Comparison of ENCODE assay signal across 9 cellular contexts in the genomic region with DNA sequence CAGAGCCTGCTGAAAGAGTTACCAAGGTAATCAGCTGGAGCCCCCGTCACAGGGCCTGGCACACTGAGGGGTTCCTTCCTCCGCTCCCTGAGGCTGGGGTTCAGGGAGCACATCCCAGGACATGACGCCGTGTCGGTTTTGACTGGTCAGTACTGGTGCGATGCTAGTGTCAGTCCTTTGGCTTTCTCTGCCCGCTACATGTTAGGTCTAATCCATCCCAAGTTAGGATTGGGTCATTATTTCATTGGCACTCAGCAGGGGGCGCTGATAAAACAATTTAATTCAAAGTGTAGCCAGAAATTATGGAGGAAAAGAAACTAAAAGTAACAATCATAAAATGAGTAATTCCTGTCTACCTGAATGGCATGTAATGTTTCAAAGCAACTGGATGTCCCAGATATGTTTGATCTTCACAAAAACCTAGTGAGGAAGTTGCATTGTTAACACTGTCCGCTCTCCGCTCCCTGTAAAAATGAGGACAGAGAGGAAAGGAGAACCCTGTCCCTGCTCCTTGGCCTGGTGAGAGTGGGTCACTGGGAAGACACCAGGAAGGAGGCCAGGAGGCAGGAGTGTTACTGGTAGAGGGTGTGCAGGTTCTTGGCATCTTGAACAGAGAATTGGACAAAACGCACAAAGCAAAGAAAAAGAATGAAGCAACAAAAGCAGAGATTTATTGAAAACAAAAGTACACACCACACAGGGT. TPM values are rescaled to one million over a fixed set of nuclear protein-coding genes. Genes with fewer than 3 reads are reported as not detected.
DNase-seq lines count a peak whose midpoint lies in the region; ATAC-seq, FAIRE-seq and TF ChIP-seq lines count a peak whose summit lies in the region.
"Had no signal": no experiment of that assay in that cellular context is flagged by ENCODE, and none has a peak within 500 bp of the region (broad histone marks: within the 10 kb centered on the region; RNA-seq: fewer than 3 reads in every experiment).

No MANE protein-coding gene starts in this region.

- no peak for DNase-seq in GM12891 (ENCODE audit: insufficient read length, low spot score)
- no peak for DNase-seq in astrocyte of the spinal cord (ENCODE audit: low read depth, low spot score)
- DNase-seq in right lobe of liver, result peak in 1 of 3 donors; percentile 67
- no peak for DNase-seq in tibial artery
- no peak for DNase-seq in cerebellum (ENCODE audit: low spot score)
- DNase-seq in lower leg skin (ENCODE audit: low spot score in 2 of 2), result no peak
- DNase-seq in SK-N-DZ (ENCODE audit: low spot score), result no peak

- H3K4me1 ChIP-seq in OCI-LY1 (ENCODE audit: insufficient read depth, low read length, severe bottlenecking) (no peaks in the 10 kb centered on the region), right lobe of liver (peaks cover 0 to 8% (median 3%) of the 10 kb centered on the region in 4 donors), tibial artery (peaks cover 0 to 21% (median 7%) of the 10 kb centered on the region in 4 donors)

- H3K9me3 ChIP-seq in OCI-LY1 (ENCODE audit: low read length), result 0 out of 2 replicates have a peak, but pooled peaks cover 2% of the 10 kb centered on the region
- no peaks in the 10 kb centered on the region for H3K9me3 ChIP-seq in right lobe of liver
- peaks cover 0 to 6% (median 0%) of the 10 kb centered on the region in 3 donors for H3K9me3 ChIP-seq in tibial artery

- no peak overlapping the region for H3K4me3 ChIP-seq in OCI-LY1 (ENCODE audit: low read depth, low read length, poor library complexity, severe bottlenecking)
- H3K4me3 ChIP-seq in astrocyte of the spinal cord (ENCODE audit: low read depth, low read length), result no peak overlapping the region
- no peak overlapping the region for H3K4me3 ChIP-seq in right lobe of liver
- no peak overlapping the region for H3K4me3 ChIP-seq in tibial artery
- H3K4me3 ChIP-seq in lower leg skin (ENCODE audit: low read depth, poor library complexity, severe bottlenecking), result no peak overlapping the region

- peak; percentile 13 for FAIRE-seq in GM12891 (lab: Jason Lieb, UNC)

- intact Hi-C loops in right lobe of liver (cut with DNase I), result loop anchor here in 1 of 2 donors (10.0 kb wide), 1 partner anchor 104 kb away; no protein-coding TSS in a partner anchor
- intact Hi-C loops in tibial artery (cut with DNase I; ENCODE audit: low total_unique reads), result no loop called here
- intact Hi-C loops in lower leg skin (cut with DNase I; ENCODE audit: low total_unique reads), result loop anchor here (10.0 kb wide), 1 partner anchor 224 kb away; a partner anchor contains a TSS

- TF ChIP-seq POLR2A in GM12891 (IDR thresholded peaks at IDR 0.05; ENCODE audit: low read depth, low read length) (no peak), right lobe of liver (IDR thresholded peaks at IDR 0.05) (no peak), lower leg skin (IDR thresholded peaks at IDR 0.05) (no peak)

- ATAC-seq in right lobe of liver, result peak; percentile 71 to 83 (median 74)

- H3K9me2 ChIP-seq in OCI-LY1 (ENCODE audit: low read depth, low read length), result no peaks in the 10 kb centered on the region

- TF ChIP-seq CTCF in OCI-LY1 (IDR thresholded peaks at IDR 0.05; ENCODE audit: low read length), result peak; percentile 74
- peak; percentile 48 for TF ChIP-seq CTCF in astrocyte of the spinal cord (IDR thresholded peaks at IDR 0.05; ENCODE audit: low read depth, low read length)
- peak; percentile 58 to 69 (median 66) for TF ChIP-seq CTCF in right lobe of liver (IDR thresholded peaks at IDR 0.05)
- TF ChIP-seq CTCF in tibial artery (IDR thresholded peaks at IDR 0.05), result peak; percentile 45 to 62
- TF ChIP-seq CTCF in lower leg skin (IDR thresholded peaks at IDR 0.05), result peak in 1 of 3 donors; percentile 34

- no peaks in the 10 kb centered on the region for H3K79me2 ChIP-seq in OCI-LY1 (ENCODE audit: insufficient read depth, low read length)

- H3K4me2 ChIP-seq in OCI-LY1 (ENCODE audit: low read length), result no peak overlapping the region

- in situ Hi-C loops in astrocyte of the spinal cord (cut with HindIII; ENCODE audit: low sequenced_read_pairs), result no loop called here

- no peaks in the 10 kb centered on the region for H4K20me1 ChIP-seq in OCI-LY1 (ENCODE audit: insufficient read depth, low read length)

- H3F3A ChIP-seq in OCI-LY1 (ENCODE audit: insufficient read depth, low read length), result no peaks in the 10 kb centered on the region

- WGBS in right lobe of liver (ENCODE audit: insufficient coverage, low coverage, low lambda C conversion rate, missing lambda C conversion rate), result 43% methylated on average over 6 of the region's 11 CpGs
- WGBS in lower leg skin, 2 donors, result 61 to 66% methylated on average over 11 of the region's 11 CpGs

- H3K36me3 ChIP-seq in OCI-LY1 (ENCODE audit: insufficient read depth, low read length), result no peaks in the 10 kb centered on the region
- H3K36me3 ChIP-seq in right lobe of liver, result no peaks in the 10 kb centered on the region
- no peaks in the 10 kb centered on the region for H3K36me3 ChIP-seq in tibial artery

- H3K27me3 ChIP-seq in OCI-LY1 (ENCODE audit: insufficient read depth, low read length) (peaks cover 4% of the 10 kb centered on the region; the same call in 1 of the 2 replicates), right lobe of liver (no peaks in the 10 kb centered on the region), tibial artery (no peaks in the 10 kb centered on the region)

- no peak overlapping the region for H2AFZ ChIP-seq in OCI-LY1 (ENCODE audit: low read length)

- H3K9ac ChIP-seq in OCI-LY1 (ENCODE audit: low read length), result no peak overlapping the region

- H3K27ac ChIP-seq in OCI-LY1 (ENCODE audit: low read depth, low read length, poor library complexity, severe bottlenecking) (no peak overlapping the region), right lobe of liver (no peak overlapping the region), tibial artery (no peak overlapping the region)

TF ChIP-seq in GM12891, 5 proteins besides CTCF, POLR2A, EP300 and RAD21:
- TF ChIP-seq PAX5 (IDR thresholded peaks at IDR 0.05; ENCODE audit: insufficient read depth, low read length, severe bottlenecking), result no peak
- TF ChIP-seq SPI1 (IDR thresholded peaks at IDR 0.05; ENCODE audit: low read depth, low read length), result 0 out of 2 replicates have a peak, but pooled peaks have one; percentile 9
- no peak for TF ChIP-seq POLR2AphosphoS5 (IDR thresholded peaks at IDR 0.05; ENCODE audit: low read depth, low read length)
TF ChIP-seq in GM12891: peak in this region for 1.

RNA-seq across cellular contexts. Expression of a gene that starts 27.1 kb away (rescaled TPM):
- polyA plus RNA-seq in GM12891 (2012; ENCODE audit: low read depth, missing spikeins), result 0.62 TPM
- total RNA-seq in right lobe of liver (1,000 to 10,000 TPM in 1 of 6 experiments, 100 to 1,000 TPM in 4, 10 to 100 TPM in 1; 66.1 to 1,026 (median 278) TPM), cerebellum (6.7 TPM), lower leg skin (100 to 1,000 TPM; 113 to 125 (median 120) TPM)
- 19.0 and 20.0 TPM in 2 replicates for polyA plus RNA-seq in SK-N-DZ (2014; cell fraction: cytosol; rRNA removed)
- polyA plus RNA-seq in SK-N-DZ (2014; cell fraction: nucleus; rRNA removed), result 8.4 and 10.4 TPM in 2 replicates
- total RNA-seq: mononuclear cell had no signal

RNA-seq across cellular contexts. Expression of a gene that starts 50.4 kb away (rescaled TPM):
- polyA plus RNA-seq in GM12891 (2012; ENCODE audit: low read depth, missing spikeins), result 2.5 TPM
- total RNA-seq in right lobe of liver, result 10 to 100 TPM in 2 of 6 experiments, 1 to 10 TPM in 4; 5.1 to 11.6 (median 7.3) TPM
- total RNA-seq in cerebellum, result 16.0 TPM
- total RNA-seq in lower leg skin, result 1 to 10 TPM; 3.5 to 5.9 (median 5.1) TPM
- 8.4 and 10.5 TPM in 2 replicates for polyA plus RNA-seq in SK-N-DZ (2014; cell fraction: cytosol; rRNA removed)
- 7.0 and 7.1 TPM in 2 replicates for polyA plus RNA-seq in SK-N-DZ (2014; cell fraction: nucleus; rRNA removed)
